ENCODE assay signal across 18 cellular contexts in genomic region chr17:31512796-31513195, GRCh38.
DNase-seq lines count a peak whose midpoint lies in the region; ATAC-seq lines count a peak whose summit lies in the region.
"Had no signal": no experiment of that assay in that cellular context is flagged by ENCODE, and none has a peak within 500 bp of the region (broad histone marks: within the 10 kb centered on the region; RNA-seq: fewer than 3 reads in every experiment).

No MANE protein-coding gene starts in this region.

- ATAC-seq in naive thymus-derived CD4-positive, alpha-beta T cell, result no peak
- ATAC-seq in HG03571 (IDR thresholded peaks at IDR 0.05; ENCODE audit: unreplicated experiment), result no peak

- no peaks in the 10 kb centered on the region for H3K9me3 Mint-ChIP-seq in activated naive CD8-positive, alpha-beta T cell (ENCODE audit: low read depth)
- no peaks in the 10 kb centered on the region for H3K9me3 Mint-ChIP-seq in activated naive CD8-positive, alpha-beta T cell treated with anti-CD3 and anti-CD28 coated beads for 36 hours
- no peaks in the 10 kb centered on the region for H3K9me3 Mint-ChIP-seq in naive thymus-derived CD4-positive, alpha-beta T cell

- peak overlapping the region; percentile 61 for H3K27ac Mint-ChIP-seq in activated naive CD8-positive, alpha-beta T cell
- H3K27ac Mint-ChIP-seq in activated naive CD8-positive, alpha-beta T cell treated with anti-CD3 and anti-CD28 coated beads for 36 hours, result no peak overlapping the region
- peak overlapping the region in 7 of 9 donors; percentile 26 to 97 (median 71) for H3K27ac Mint-ChIP-seq in naive thymus-derived CD4-positive, alpha-beta T cell

- no peaks in the 10 kb centered on the region for H3K27me3 Mint-ChIP-seq in activated naive CD8-positive, alpha-beta T cell
- no peaks in the 10 kb centered on the region for H3K27me3 Mint-ChIP-seq in activated naive CD8-positive, alpha-beta T cell treated with anti-CD3 and anti-CD28 coated beads for 36 hours
- H3K27me3 Mint-ChIP-seq in naive thymus-derived CD4-positive, alpha-beta T cell, result no peaks in the 10 kb centered on the region

- CTCF ChIA-PET in naive thymus-derived CD4-positive, alpha-beta T cell (lab: Charles Lee), result interaction anchor here (1.5 kb wide), 1 partner anchor 25 kb away, joined by 3 read pairs; no protein-coding TSS in a partner anchor

- no peak for DNase-seq in activated naive CD8-positive, alpha-beta T cell treated with anti-CD3 and anti-CD28 coated beads for 36 hours
- no peak for DNase-seq in naive thymus-derived CD4-positive, alpha-beta T cell
- DNase-seq in NCI-H1694 (lab: John Stamatoyannopoulos, UW) (no peak), amniotic stem cell (lab: John Stamatoyannopoulos, UW) (no peak)
- DNase-seq: DMS79, Karpas-422, MM.1S, NCI-H1105 treated with DMSO at 0.1 percent for 48 hours, NCI-H2029, NCI-H2171 treated with DMSO at 0.1 percent for 48 hours, Peyer's patch, SHP77 had no signal

- H3K4me3 Mint-ChIP-seq in activated naive CD8-positive, alpha-beta T cell, result no peak overlapping the region
- no peak overlapping the region for H3K4me3 Mint-ChIP-seq in activated naive CD8-positive, alpha-beta T cell treated with anti-CD3 and anti-CD28 coated beads for 36 hours
- H3K4me3 Mint-ChIP-seq in naive thymus-derived CD4-positive, alpha-beta T cell, result no peak overlapping the region

- peaks cover 57% of the 10 kb centered on the region for H3K4me1 Mint-ChIP-seq in activated naive CD8-positive, alpha-beta T cell (ENCODE audit: low read depth)
- peaks cover 49% of the 10 kb centered on the region for H3K4me1 Mint-ChIP-seq in activated naive CD8-positive, alpha-beta T cell treated with anti-CD3 and anti-CD28 coated beads for 36 hours
- H3K4me1 Mint-ChIP-seq in naive thymus-derived CD4-positive, alpha-beta T cell, result peaks cover 41 to 83% (median 71%) of the 10 kb centered on the region in 7 donors

- H3K36me3 ChIP-seq in naive thymus-derived CD4-positive, alpha-beta T cell (ENCODE audit: control insufficient read depth in 2 of 3, insufficient read depth in 3 of 3, low read length in 3 of 3), result peaks cover 0 to 6% (median 0%) of the 10 kb centered on the region in 3 experiments
- H3K36me3 ChIP-seq: HAP-1 had no signal

- H3K4me3 ChIP-seq in naive thymus-derived CD4-positive, alpha-beta T cell (ENCODE audit: low read length), result no peak overlapping the region
- H3K4me3 ChIP-seq: HAP-1, Peyer's patch had no signal

- H3K36me3 Mint-ChIP-seq in activated naive CD8-positive, alpha-beta T cell, result no peaks in the 10 kb centered on the region
- peaks cover 5% of the 10 kb centered on the region for H3K36me3 Mint-ChIP-seq in activated naive CD8-positive, alpha-beta T cell treated with anti-CD3 and anti-CD28 coated beads for 36 hours
- H3K36me3 Mint-ChIP-seq in naive thymus-derived CD4-positive, alpha-beta T cell, result peaks cover 0 to 4% (median 0%) of the 10 kb centered on the region in 5 donors

- H3K27ac ChIP-seq in angular gyrus (ENCODE audit: low read depth, low read length) (peak overlapping the region; percentile 71), temporal lobe (ENCODE audit: low read depth, low read length) (peak overlapping the region; percentile 27)
- peak overlapping the region; percentile 86 for H3K27ac ChIP-seq in naive thymus-derived CD4-positive, alpha-beta T cell (ENCODE audit: low read depth, low read length)
- H3K27ac ChIP-seq: C4-2B, Peyer's patch had no signal

- H3K27me3 ChIP-seq in naive thymus-derived CD4-positive, alpha-beta T cell (ENCODE audit: control insufficient read depth in 2 of 2, insufficient read depth in 2 of 2, low read length in 2 of 2), result no peaks in the 10 kb centered on the region
- H3K27me3 ChIP-seq: Peyer's patch had no signal

- H3K4me1 ChIP-seq in naive thymus-derived CD4-positive, alpha-beta T cell (ENCODE audit: control insufficient read depth in 2 of 2, insufficient read depth in 2 of 2, low read length in 2 of 2), result peaks cover 50 to 52% of the 10 kb centered on the region in 2 donors
- H3K4me1 ChIP-seq: HAP-1 had no signal

- POLR2A ChIA-PET in naive thymus-derived CD4-positive, alpha-beta T cell (lab: Charles Lee), result interaction anchor here (6.7 kb wide), 1 partner anchor 21 kb away, joined by 176 read pairs; no protein-coding TSS in a partner anchor

- intact Hi-C loops in naive thymus-derived CD4-positive, alpha-beta T cell (cut with micrococcal nuclease), result no loop called here

- H3K9me3 ChIP-seq in naive thymus-derived CD4-positive, alpha-beta T cell (ENCODE audit: control insufficient read depth in 2 of 3, low read length in 3 of 3), result no peaks in the 10 kb centered on the region
- H3K9me3 ChIP-seq: HAP-1, Peyer's patch had no signal

Comparison
In these comparisons a context has a peak if more than half of its experiments do, and no peak if none do; other contexts are left out.
1. H3K27ac ChIP-seq: peak in every context shown above with its lines; median percentile 86 in naive thymus-derived CD4-positive, alpha-beta T cell; 71 in angular gyrus; 27 in temporal lobe.